ENCODE assay signal across 8 cellular contexts in the genomic region with DNA sequence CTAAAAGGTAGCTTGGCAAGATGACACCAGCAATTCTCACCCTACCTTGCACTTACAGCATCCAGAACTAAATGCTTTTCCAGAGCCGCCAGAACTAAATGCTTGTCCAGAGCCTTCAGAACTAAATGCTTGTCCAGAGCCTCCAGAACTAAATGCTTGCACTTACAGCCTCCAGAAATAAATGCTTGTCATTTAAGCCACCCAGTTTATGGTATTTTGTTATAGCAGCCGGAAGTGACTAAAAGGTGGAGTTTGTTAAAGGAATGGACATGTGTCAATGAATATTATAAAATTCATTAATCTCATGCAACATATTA.
A peak's percentile ranks its signal among the peaks of the same experiment; 100 is the strongest.
DNase-seq lines count a peak whose midpoint lies in the region; ATAC-seq and TF ChIP-seq lines count a peak whose summit lies in the region.

No MANE protein-coding gene starts in this region.

- peaks cover 14 to 33% of the 10 kb centered on the region in 2 donors for H3K27me3 ChIP-seq in stomach smooth muscle (ENCODE audit: control insufficient read depth in 1 of 2, insufficient read depth in 2 of 2, low read length in 2 of 2)

- H3K36me3 Mint-ChIP-seq in T-helper 2 cell treated with Interferon-gamma antibody and Interleukin-4, amounts not matched to agents 5 μg/mL and 100 μg/mL, for 36 hours (ENCODE audit: low read depth): peaks cover 1% of the 10 kb centered on the region
- H3K36me3 Mint-ChIP-seq in activated naive CD4-positive, alpha-beta T cell treated with anti-CD3 and anti-CD28 coated beads, Interleukin-2, amount 50 U/mL, for 72 hours: peaks cover 4 to 20% of the 10 kb centered on the region in 2 donors

- H3K4me3 Mint-ChIP-seq in T-helper 2 cell treated with Interferon-gamma antibody and Interleukin-4, amounts not matched to agents 5 μg/mL and 100 μg/mL, for 36 hours: peak overlapping the region; percentile 76

- no peak for TF ChIP-seq CTCF in VCaP (conservative IDR thresholded peaks at IDR 0.05)
- TF ChIP-seq CTCF in foreskin fibroblast (IDR thresholded peaks at IDR 0.05; ENCODE audit: low read depth, low read length): no peak

- H3K9me3 ChIP-seq in stomach smooth muscle (ENCODE audit: control insufficient read depth in 2 of 2, low read length in 2 of 2): no peaks in the 10 kb centered on the region

- H3K9ac ChIP-seq in stomach smooth muscle (ENCODE audit: low read length in 2 of 2): no peak overlapping the region

- no peaks in the 10 kb centered on the region for H3K4me1 ChIP-seq in stomach smooth muscle (ENCODE audit: control insufficient read depth, insufficient read depth, low read length)

- no peak for DNase-seq in T-helper 2 cell treated with Interferon-gamma antibody and Interleukin-4, amounts not matched to agents 5 μg/mL and 100 μg/mL, for 36 hours (ENCODE audit: low spot score)
- no peak for DNase-seq in T-helper 2 cell
- DNase-seq in foreskin fibroblast: no peak
- DNase-seq in activated naive CD4-positive, alpha-beta T cell treated with anti-CD3 and anti-CD28 coated beads, Interleukin-2, amount 50 U/mL, for 72 hours (ENCODE audit: low spot score in 2 of 2): no peak
- no peak for DNase-seq in iPS-NIHi11 (ENCODE audit: low spot score)
- no peak for DNase-seq in T-helper 9 cell

- H3K27ac ChIP-seq in VCaP (peak overlapping the region; percentile 48), stomach smooth muscle (ENCODE audit: low read length) (no peak overlapping the region)

- H3K36me3 ChIP-seq in stomach smooth muscle (ENCODE audit: control insufficient read depth in 2 of 2, insufficient read depth in 2 of 2, low read length in 2 of 2): no peaks in the 10 kb centered on the region

- ATAC-seq in activated naive CD4-positive, alpha-beta T cell treated with anti-CD3 and anti-CD28 coated beads, Interleukin-2, amount 50 U/mL, for 72 hours: no peak

- H3K9me3 Mint-ChIP-seq in T-helper 2 cell treated with Interferon-gamma antibody and Interleukin-4, amounts not matched to agents 5 μg/mL and 100 μg/mL, for 36 hours: no peaks in the 10 kb centered on the region
- no peaks in the 10 kb centered on the region for H3K9me3 Mint-ChIP-seq in activated naive CD4-positive, alpha-beta T cell treated with anti-CD3 and anti-CD28 coated beads, Interleukin-2, amount 50 U/mL, for 72 hours

- H3K27me3 Mint-ChIP-seq in T-helper 2 cell treated with Interferon-gamma antibody and Interleukin-4, amounts not matched to agents 5 μg/mL and 100 μg/mL, for 36 hours (ENCODE audit: low read depth): peaks cover 62% of the 10 kb centered on the region

- H3K4me1 Mint-ChIP-seq in T-helper 2 cell treated with Interferon-gamma antibody and Interleukin-4, amounts not matched to agents 5 μg/mL and 100 μg/mL, for 36 hours (ENCODE audit: low read depth): peaks cover 18% of the 10 kb centered on the region

- H3K4me3 ChIP-seq in foreskin fibroblast (ENCODE audit: low read depth in 1 of 2, low read length in 2 of 2): peak overlapping the region; percentile 54 to 66
- H3K4me3 ChIP-seq in stomach smooth muscle (ENCODE audit: low read length in 2 of 2): peak overlapping the region; percentile 21 to 71

- H3K27ac Mint-ChIP-seq in T-helper 2 cell treated with Interferon-gamma antibody and Interleukin-4, amounts not matched to agents 5 μg/mL and 100 μg/mL, for 36 hours: no peak overlapping the region
- H3K27ac Mint-ChIP-seq in activated naive CD4-positive, alpha-beta T cell treated with anti-CD3 and anti-CD28 coated beads, Interleukin-2, amount 50 U/mL, for 72 hours: no peak overlapping the region
